Comparison of ENCODE assay signal across 8 cellular contexts in genomic region chr5:138354926-138355378, GRCh38. TPM values are rescaled to one million over a fixed set of nuclear protein-coding genes. Genes with fewer than 3 reads are reported as not detected.
DNase-seq lines count a peak whose midpoint lies in the region; ATAC-seq and TF ChIP-seq lines count a peak whose summit lies in the region.

No MANE protein-coding gene starts in this region.

- H3K9ac ChIP-seq in GM23248 = peak overlapping the region; percentile 96

- peaks cover 21% of the 10 kb centered on the region for H3K36me3 Mint-ChIP-seq in neural crest cell (ENCODE audit: low read depth)

- H3K9me3 ChIP-seq in GM23248 (ENCODE audit: low read depth) = no peaks in the 10 kb centered on the region

- no peaks in the 10 kb centered on the region for H3K27me3 ChIP-seq in GM23248 (replicated peaks; ENCODE audit: insufficient read depth)

- no peaks in the 10 kb centered on the region for H3K9me2 ChIP-seq in GM23248 (ENCODE audit: insufficient read depth)

- H3K36me3 ChIP-seq in GM23248 (ENCODE audit: low read depth) = no peaks in the 10 kb centered on the region

- no peak overlapping the region for H2AFZ ChIP-seq in GM23248

- peak overlapping the region; percentile 77 for H3K27ac ChIP-seq in GM23248

- in situ Hi-C loops in GM23248 (cut with MboI) = no loop called here

- peaks cover 39% of the 10 kb centered on the region for H3K4me1 ChIP-seq in GM23248 (ENCODE audit: insufficient read depth)

- 9% methylated on average over 6 of the region's 6 CpGs for WGBS in GM23248 (ENCODE audit: low coverage in 1 of 2, low lambda C conversion rate in 2 of 2, missing lambda C conversion rate in 2 of 2), 2 experiments

- peaks cover 24% of the 10 kb centered on the region for H3K4me1 Mint-ChIP-seq in neural crest cell

- peaks cover 15% of the 10 kb centered on the region for H3K9me3 Mint-ChIP-seq in neural crest cell

- peak overlapping the region; percentile 90 for H3K4me3 ChIP-seq in GM23248

- H3K27ac Mint-ChIP-seq in neural crest cell (ENCODE audit: unreplicated experiment) = no peak overlapping the region

- TF ChIP-seq CTCF in neural crest cell (conservative IDR thresholded peaks at IDR 0.05) = no peak

- H4K20me1 ChIP-seq in GM23248 (ENCODE audit: insufficient read depth) = 0 out of 2 replicates have a peak, but pooled peaks cover 3% of the 10 kb centered on the region

- H3K4me2 ChIP-seq in GM23248 (ENCODE audit: unreplicated experiment) = peak overlapping the region; percentile 96

- ATAC-seq in left lobe of liver (no peak), GM19467 (IDR thresholded peaks at IDR 0.05; ENCODE audit: unreplicated experiment) (no peak)

- peak overlapping the region; percentile 93 for H3K4me3 Mint-ChIP-seq in neural crest cell

- H3K27me3 Mint-ChIP-seq in neural crest cell (ENCODE audit: low read depth) = no peaks in the 10 kb centered on the region

- H3K79me2 ChIP-seq in GM23248 (ENCODE audit: insufficient read depth) = peaks cover 69% of the 10 kb centered on the region

- peaks cover 54% of the 10 kb centered on the region for H3F3A ChIP-seq in GM23248 (ENCODE audit: insufficient read depth)

- DNase-seq in DMS 273 treated with DMSO at 0.1 percent for 48 hours (lab: John Stamatoyannopoulos, UW) (peak; percentile 40), GM23248 (peak; percentile 89), NCI-H2227 (lab: John Stamatoyannopoulos, UW; ENCODE audit: unreplicated experiment) (peak; percentile 51), epidermal melanocyte (ENCODE audit: insufficient read length, low spot score) (peak; percentile 60), neural crest cell (ENCODE audit: low read depth, low spot score) (no peak), left lobe of liver (ENCODE audit: low spot score) (no peak)
- DNase-seq in activated CD4-positive, alpha-beta T cell treated with anti-CD3 and anti-CD28 coated beads, Interleukin-2, amount 50 U/mL, for 4 hours = peak; percentile 34 to 44

RNA-seq across cellular contexts. Expression of gene KDM3B, which starts 2.5 kb away (rescaled TPM):
- total RNA-seq in GM23248 (2014; rRNA removed; shearing (Covaris generic)) = 26.8 and 28.3 TPM in 2 replicates
- 9.8 and 12.6 TPM in 2 replicates for polyA plus RNA-seq in GM23248 (2016; fragmentation: Nextera tagmentation; extraction: Ambion mirVana)
- total RNA-seq in neural crest cell (100 and 104 TPM in 2 replicates), left lobe of liver (16.3 TPM)

RNA-seq across cellular contexts. Expression of gene FAM53C, which starts 16.9 kb away (rescaled TPM):
- 26.8 and 34.8 TPM in 2 replicates for total RNA-seq in GM23248 (2014; rRNA removed; shearing (Covaris generic))
- 25.5 and 26.7 TPM in 2 replicates for polyA plus RNA-seq in GM23248 (2016; fragmentation: Nextera tagmentation; extraction: Ambion mirVana)
- total RNA-seq in neural crest cell (64.9 and 66.8 TPM in 2 replicates), left lobe of liver (10.4 TPM)

RNA-seq across cellular contexts. Expression of gene CDC25C, which starts 23.3 kb away (rescaled TPM):
- 4.5 and 5.9 TPM in 2 replicates for total RNA-seq in GM23248 (2014; rRNA removed; shearing (Covaris generic))
- 2.9 and 4.4 TPM in 2 replicates for polyA plus RNA-seq in GM23248 (2016; fragmentation: Nextera tagmentation; extraction: Ambion mirVana)
- 22.5 and 22.7 TPM in 2 replicates for total RNA-seq in neural crest cell
- total RNA-seq in left lobe of liver = not detected

Comparison
In these comparisons a context has a peak if more than half of its experiments do, and no peak if none do; other contexts are left out.
1. DNase-seq: peak in DMS 273 treated with DMSO at 0.1 percent for 48 hours (single experiment), GM23248 (single experiment), NCI-H2227 (single experiment), activated CD4-positive, alpha-beta T cell treated with anti-CD3 and anti-CD28 coated beads, Interleukin-2, amount 50 U/mL, for 4 hours (2 of 2) and epidermal melanocyte (single experiment); none in neural crest cell (single experiment) and left lobe of liver (single experiment).